Comparison of ENCODE assay signal across 8 cellular contexts in genomic region chr1:169892176-169892818, GRCh38. TPM values are rescaled to one million over a fixed set of nuclear protein-coding genes. Genes with fewer than 3 reads are reported as not detected.
DNase-seq lines count a peak whose midpoint lies in the region; ATAC-seq and TF ChIP-seq lines count a peak whose summit lies in the region.

No MANE protein-coding gene starts in this region.

- H3K4me3 ChIP-seq in ascending aorta (peak overlapping the region; percentile 90 to 97), lower leg skin (ENCODE audit: low read depth, poor library complexity, severe bottlenecking) (peak overlapping the region; percentile 96), transverse colon (peak overlapping the region in 3 of 4 donors; percentile 96 to 97 (median 97))

- TF ChIP-seq EP300 in transverse colon (IDR thresholded peaks at IDR 0.05; ENCODE audit: low read depth): no peak

- in situ Hi-C loops in transverse colon (cut with MboI; ENCODE audit: low pct_ligation_motif_present in 1 of 4, low pct_unique_long_range_greater_than_20kb in 1 of 4, low sequenced_read_pairs in 3 of 4): no loop called here

- H3K36me3 ChIP-seq in ascending aorta (peaks cover 0 to 6% of the 10 kb centered on the region in 2 donors), transverse colon (peaks cover 0 to 11% (median 4%) of the 10 kb centered on the region in 4 donors)

- DNase-seq in activated T-cell treated with anti-CD3 and anti-CD28 coated beads, Interleukin-2, amount 50 U/mL, for 72 hours: no peak
- no peak for DNase-seq in activated T-cell treated with anti-CD3 and anti-CD28 coated beads for 4 hours
- DNase-seq in ascending aorta (ENCODE audit: low spot score in 2 of 2): no peak
- DNase-seq in lower leg skin (ENCODE audit: low spot score in 2 of 2): no peak
- no peak for DNase-seq in transverse colon
- no peak for DNase-seq in cortex of kidney (lab: John Stamatoyannopoulos, UW)

- ATAC-seq in activated T-cell treated with anti-CD3 and anti-CD28 coated beads, Interleukin-2, amount 50 U/mL, for 72 hours (replicated peaks in 1 of 2): no peak
- ATAC-seq in GM21528 (IDR thresholded peaks at IDR 0.05; ENCODE audit: low FRiP score, unreplicated experiment) (no peak), HG03521 (IDR thresholded peaks at IDR 0.05; ENCODE audit: unreplicated experiment) (no peak)

- 36 to 42% methylated on average over 7 of the region's 7 CpGs for WGBS in lower leg skin, 2 donors
- WGBS in transverse colon (ENCODE audit: low coverage in 1 of 2), 2 donors: 42 to 54% methylated on average over 7 of the region's 7 CpGs

- H3K27ac Mint-ChIP-seq in activated T-cell treated with anti-CD3 and anti-CD28 coated beads, Interleukin-2, amount 50 U/mL, for 72 hours: peak overlapping the region; percentile 86

- H3K27me3 ChIP-seq in ascending aorta: no peaks in the 10 kb centered on the region
- no peaks in the 10 kb centered on the region for H3K27me3 ChIP-seq in transverse colon

- H3K9me3 ChIP-seq in ascending aorta (no peaks in the 10 kb centered on the region), transverse colon (no peaks in the 10 kb centered on the region)

- peaks cover 65% of the 10 kb centered on the region for H3K4me1 Mint-ChIP-seq in activated T-cell treated with anti-CD3 and anti-CD28 coated beads, Interleukin-2, amount 50 U/mL, for 72 hours (ENCODE audit: low read depth)

- peak overlapping the region; percentile 80 to 81 for H3K4me3 Mint-ChIP-seq in activated T-cell treated with anti-CD3 and anti-CD28 coated beads, Interleukin-2, amount 50 U/mL, for 72 hours

- TF ChIP-seq POLR2A in lower leg skin (IDR thresholded peaks at IDR 0.05) (no peak), transverse colon (IDR thresholded peaks at IDR 0.05) (no peak)

- TF ChIP-seq CTCF in ascending aorta (IDR thresholded peaks at IDR 0.05): no peak
- TF ChIP-seq CTCF in lower leg skin (IDR thresholded peaks at IDR 0.05): no peak
- TF ChIP-seq CTCF in transverse colon (IDR thresholded peaks at IDR 0.05): no peak

- peaks cover 0 to 6% of the 10 kb centered on the region in 2 donors for H3K36me3 Mint-ChIP-seq in activated T-cell treated with anti-CD3 and anti-CD28 coated beads, Interleukin-2, amount 50 U/mL, for 72 hours (ENCODE audit: insufficient read depth in 2 of 2)

- H3K9me3 Mint-ChIP-seq in activated T-cell treated with anti-CD3 and anti-CD28 coated beads, Interleukin-2, amount 50 U/mL, for 72 hours: peaks cover 0 to 2% of the 10 kb centered on the region in 2 donors

- intact Hi-C loops in ascending aorta (cut with DNase I) (loop anchor here (2.0 kb wide), 1 partner anchor 405 kb away; no protein-coding TSS in a partner anchor), lower leg skin (cut with DNase I; ENCODE audit: low total_unique reads) (no loop called here), transverse colon (cut with DNase I; ENCODE audit: low total_unique reads) (no loop called here)

- H3K27ac ChIP-seq in ascending aorta: peak overlapping the region in 1 of 2 donors; percentile 17
- peak overlapping the region; percentile 93 to 99 (median 99) for H3K27ac ChIP-seq in transverse colon

- H3K27me3 Mint-ChIP-seq in activated T-cell treated with anti-CD3 and anti-CD28 coated beads, Interleukin-2, amount 50 U/mL, for 72 hours (ENCODE audit: low read depth): no peaks in the 10 kb centered on the region

- H3K4me1 ChIP-seq in ascending aorta (peaks cover 6 to 18% of the 10 kb centered on the region in 2 donors), transverse colon (peaks cover 20 to 31% (median 26%) of the 10 kb centered on the region in 4 donors)

RNA-seq across cellular contexts. Expression of gene SCYL3, which starts 1.4 kb away (rescaled TPM):
- 10 to 100 TPM; 17.9 to 19.1 TPM for total RNA-seq in activated T-cell treated with anti-CD3 and anti-CD28 coated beads, Interleukin-2, amount 50 U/mL, for 72 hours
- 0.96 TPM for total RNA-seq in ascending aorta
- 10 to 100 TPM; 17.2 to 24.0 (median 17.7) TPM for total RNA-seq in lower leg skin
- 10 to 100 TPM; 12.3 to 42.3 (median 25.1) TPM for total RNA-seq in transverse colon
